ENCODE assay signal across 26 cellular contexts in genomic region chr10:17740668-17741067, GRCh38.
"Had no signal": no experiment of that assay in that cellular context is flagged by ENCODE, and none has a peak within 500 bp of the region (broad histone marks: within the 10 kb centered on the region; RNA-seq: fewer than 3 reads in every experiment).

No MANE protein-coding gene starts in this region.

- H3K4me3 ChIP-seq: colonic mucosa, esophagus squamous epithelium, gastrocnemius medialis, heart right ventricle, left lung, lower lobe of right lung, mucosa of descending colon had no signal

- ATAC-seq: effector memory CD8-positive, alpha-beta T cell; esophagus mucosa; gastrocnemius medialis; heart right ventricle; left cardiac atrium; left lung; left ventricle myocardium superior; lower lobe of right lung; mucosa of descending colon had no signal

- H3K27me3 ChIP-seq: colonic mucosa, esophagus squamous epithelium, gastrocnemius medialis, heart right ventricle, left lung had no signal

- DNase-seq: colonic mucosa; cortex of kidney; effector CD8-positive, alpha-beta T cell; effector memory CD8-positive, alpha-beta T cell; endodermal cell; erythroblast; esophagus squamous epithelium; foreskin fibroblast; foreskin melanocyte; gastrocnemius medialis; glutamatergic neuron; head of caudate nucleus; heart right ventricle; hippocampal formation; left cardiac atrium; left lung; left ventricle myocardium superior; lower lobe of right lung; mesenchymal stem cell; mucosa of descending colon; naive B cell had no signal

- H3K4me1 ChIP-seq: colonic mucosa had no signal

- H3K36me3 ChIP-seq: colonic mucosa, esophagus squamous epithelium, gastrocnemius medialis, heart right ventricle, left lung, lower lobe of right lung had no signal

- H3K27ac ChIP-seq: colonic mucosa, epithelial cell of prostate, esophagus squamous epithelium, gastrocnemius medialis, heart right ventricle, left lung, lower lobe of right lung had no signal

- FAIRE-seq: endometrium, islet of Langerhans, keratinocyte had no signal

- H3K9me3 ChIP-seq: colonic mucosa, esophagus squamous epithelium, gastrocnemius medialis, heart right ventricle, left lung, lower lobe of right lung, mucosa of descending colon had no signal
